In genomic region chr7:114370177-114370576, GRCh38 we compare ENCODE assay signal across 28 cellular contexts. TPM values are rescaled to one million over a fixed set of nuclear protein-coding genes. Genes with fewer than 3 reads are reported as not detected.
DNase-seq lines count a peak whose midpoint lies in the region; ATAC-seq and TF ChIP-seq lines count a peak whose summit lies in the region.
"Had no signal": no experiment of that assay in that cellular context is flagged by ENCODE, and none has a peak within 500 bp of the region (broad histone marks: within the 10 kb centered on the region; RNA-seq: fewer than 3 reads in every experiment).

No MANE protein-coding gene starts in this region.

- H3K4me3 Mint-ChIP-seq in type B pancreatic cell: no peak overlapping the region
- H3K4me3 Mint-ChIP-seq: CD14-positive monocyte; neural progenitor cell; stimulated activated naive B cell treated with anti-CD40 and anti-IgM and Interleukin-4, amounts not matched to agents 10 μg/mL and 1 μg/mL and 100 μg/mL, for 72 hours had no signal

- in situ Hi-C loops in GM13976 (cut with MboI; ENCODE audit: low sequenced_read_pairs, unreplicated experiment): no loop called here

- no peaks in the 10 kb centered on the region for H3K9me3 Mint-ChIP-seq in type B pancreatic cell
- H3K9me3 Mint-ChIP-seq: activated naive CD4-positive, alpha-beta T cell treated with anti-CD3 and anti-CD28 coated beads, Interleukin-2, amount 50 U/mL, for 72 hours; neural progenitor cell; stimulated activated naive B cell treated with anti-CD40 and anti-IgM and Interleukin-4, amounts not matched to agents 10 μg/mL and 1 μg/mL and 100 μg/mL, for 72 hours had no signal

- H3K36me3 Mint-ChIP-seq in type B pancreatic cell: no peaks in the 10 kb centered on the region
- H3K36me3 Mint-ChIP-seq: activated naive CD4-positive, alpha-beta T cell treated with anti-CD3 and anti-CD28 coated beads, Interleukin-2, amount 50 U/mL, for 72 hours; CD14-positive monocyte; neural progenitor cell; stimulated activated naive B cell treated with anti-CD40 and anti-IgM and Interleukin-4, amounts not matched to agents 10 μg/mL and 1 μg/mL and 100 μg/mL, for 72 hours had no signal

- H3K27ac Mint-ChIP-seq in type B pancreatic cell: no peak overlapping the region
- H3K27ac Mint-ChIP-seq: activated naive CD4-positive, alpha-beta T cell treated with anti-CD3 and anti-CD28 coated beads, Interleukin-2, amount 50 U/mL, for 72 hours; CD14-positive monocyte; neural progenitor cell; stimulated activated naive B cell treated with anti-CD40 and anti-IgM and Interleukin-4, amounts not matched to agents 10 μg/mL and 1 μg/mL and 100 μg/mL, for 72 hours had no signal

- peak; percentile 42 for DNase-seq in NCI-H2171 treated with DMSO at 0.1 percent for 48 hours (lab: John Stamatoyannopoulos, UW)
- no peak for DNase-seq in NCI-H2171 (lab: John Stamatoyannopoulos, UW)
- DNase-seq in NCI-H146 treated with DMSO at 0.1 percent for 48 hours (lab: John Stamatoyannopoulos, UW; ENCODE audit: unreplicated experiment): peak; percentile 85
- DNase-seq in NCI-H69 (lab: John Stamatoyannopoulos, UW): peak; percentile 99
- no peak for DNase-seq in type B pancreatic cell (ENCODE audit: extremely low spot score, unreplicated experiment)
- DNase-seq in CD1c-positive myeloid dendritic cell (ENCODE audit: extremely low spot score): no peak
- DNase-seq in left lobe of liver (ENCODE audit: low spot score): no peak
- DNase-seq in GM13976 (ENCODE audit: low spot score): no peak
- DNase-seq: activated CD4-positive, alpha-beta T cell treated with anti-CD3 and anti-CD28 coated beads, Interleukin-2, amount 50 U/mL, for 1 hour; activated CD4-positive, CD25-positive, alpha-beta regulatory T cell; activated effector memory CD4-positive, alpha-beta T cell treated with Interleukin-2 at 50 U/mL for 16 hours; activated T-cell treated with anti-CD3 and anti-CD28 coated beads, Interleukin-2, amount 50 U/mL, for 1 hour; esophagus squamous epithelium; foreskin keratinocyte; head of caudate nucleus; islet precursor cell; Karpas-422; NCI-H187 treated with DMSO at 0.1 percent for 48 hours; NCI-H524 treated with DMSO at 0.1 percent for 48 hours; retina; stimulated activated naive B cell treated with anti-CD40 and anti-IgM and Interleukin-4, amounts not matched to agents 10 μg/mL and 1 μg/mL and 100 μg/mL, for 72 hours; substantia nigra; upper lobe of left lung had no signal

- ATAC-seq in left lobe of liver: no peak
- ATAC-seq: activated naive CD4-positive, alpha-beta T cell treated with anti-CD3 and anti-CD28 coated beads, Interleukin-2, amount 50 U/mL, for 72 hours; foreskin keratinocyte; stimulated activated naive B cell treated with anti-CD40 and anti-IgM and Interleukin-4, amounts not matched to agents 10 μg/mL and 1 μg/mL and 100 μg/mL, for 72 hours had no signal

- H3K4me1 Mint-ChIP-seq in type B pancreatic cell (ENCODE audit: unreplicated experiment): peaks cover 4% of the 10 kb centered on the region
- H3K4me1 Mint-ChIP-seq: CD14-positive monocyte; stimulated activated naive B cell treated with anti-CD40 and anti-IgM and Interleukin-4, amounts not matched to agents 10 μg/mL and 1 μg/mL and 100 μg/mL, for 72 hours had no signal

- no peaks in the 10 kb centered on the region for H3K27me3 Mint-ChIP-seq in type B pancreatic cell
- H3K27me3 Mint-ChIP-seq: stimulated activated naive B cell treated with anti-CD40 and anti-IgM and Interleukin-4, amounts not matched to agents 10 μg/mL and 1 μg/mL and 100 μg/mL, for 72 hours had no signal

- no peak for TF ChIP-seq CTCF in type B pancreatic cell (conservative IDR thresholded peaks at IDR 0.05)
- no peak for TF ChIP-seq CTCF in GM13976 (IDR thresholded peaks at IDR 0.05; ENCODE audit: borderline replicate concordance, control extremely low read depth, extremely low read depth, insufficient read depth, missing control alignments)

RNA-seq across cellular contexts. Expression of gene FOXP2, which starts 44.4 kb away (rescaled TPM):
- total RNA-seq in type B pancreatic cell (ENCODE audit: low replicate concordance) (3.4 and 24.0 TPM in 2 replicates), left lobe of liver (4.4 TPM)
- total RNA-seq: activated naive CD4-positive, alpha-beta T cell treated with anti-CD3 and anti-CD28 coated beads, Interleukin-2, amount 50 U/mL, for 72 hours; RPMI7951; T-helper 1 cell treated with Interleukin-12 subunit alpha and Interleukin-12 subunit beta and Interleukin-4 antibody, amounts not matched to agents 30 ng/mL and 1 ng/mL, for 36 hours had no signal

Comparison
In these comparisons a context has a peak if more than half of its experiments do, and no peak if none do; other contexts are left out.
1. DNase-seq: peak in NCI-H2171 treated with DMSO at 0.1 percent for 48 hours (single experiment), NCI-H146 treated with DMSO at 0.1 percent for 48 hours (single experiment) and NCI-H69 (single experiment); none in NCI-H2171 (single experiment), type B pancreatic cell (single experiment), CD1c-positive myeloid dendritic cell (single experiment), left lobe of liver (single experiment) and GM13976 (single experiment).